ENCODE assay signal across 27 cellular contexts in genomic region chr19:33629826-33630375, GRCh38. TPM values are rescaled to one million over a fixed set of nuclear protein-coding genes. Genes with fewer than 3 reads are reported as not detected.
DNase-seq lines count a peak whose midpoint lies in the region; ATAC-seq and TF ChIP-seq lines count a peak whose summit lies in the region.
"Had no signal": no experiment of that assay in that cellular context is flagged by ENCODE, and none has a peak within 500 bp of the region (broad histone marks: within the 10 kb centered on the region; RNA-seq: fewer than 3 reads in every experiment).

No MANE protein-coding gene starts in this region.

- no peak overlapping the region for H3K4me3 ChIP-seq in coronary artery
- H3K4me3 ChIP-seq: HAP-1 had no signal

- DNase-seq in DMS53 (lab: John Stamatoyannopoulos, UW) (peak; percentile 23), DMS53 treated with DMSO at 0.1 percent for 48 hours (lab: John Stamatoyannopoulos, UW; ENCODE audit: unreplicated experiment) (no peak), NCI-H774 (lab: John Stamatoyannopoulos, UW) (peak; percentile 35), coronary artery (ENCODE audit: low spot score) (peak; percentile 47), posterior vena cava (ENCODE audit: low spot score) (peak; percentile 62), chondrocyte (ENCODE audit: low spot score) (no peak)
- DNase-seq: Caco-2; CD8-positive, alpha-beta T cell; DMS79 treated with DMSO at 0.1 percent for 48 hours; GF-D8; MM.1S; NCI-H2029; NCI-H446 treated with DMSO at 0.1 percent for 48 hours; NCI-H526; NK-92 treated with Interleukin-12 subunit alpha and Interleukin-12 subunit beta, amount 100 ng/mL, for 24 hours; PC-3 had no signal

- H3K4me1 Mint-ChIP-seq in chondrocyte (ENCODE audit: low read depth) = no peaks in the 10 kb centered on the region
- H3K4me1 Mint-ChIP-seq: B cell, IgD-negative memory B cell had no signal

- no peak for TF ChIP-seq CTCF in coronary artery (IDR thresholded peaks at IDR 0.05)
- no peak for TF ChIP-seq CTCF in chondrocyte (IDR thresholded peaks at IDR 0.05)

- H3K36me3 Mint-ChIP-seq in chondrocyte (ENCODE audit: low read depth) = no peaks in the 10 kb centered on the region
- H3K36me3 Mint-ChIP-seq: CD8-positive, alpha-beta T cell; IgD-negative memory B cell had no signal

- no peak overlapping the region for H3K4me3 Mint-ChIP-seq in chondrocyte (ENCODE audit: unreplicated experiment)
- H3K4me3 Mint-ChIP-seq: B cell; CD8-positive, alpha-beta T cell had no signal

- peaks cover 32% of the 10 kb centered on the region for H3K27me3 Mint-ChIP-seq in chondrocyte (ENCODE audit: low read depth)

- no peak overlapping the region for H3K27ac ChIP-seq in coronary artery
- H3K27ac ChIP-seq: 22Rv1, C4-2B, HL-60, KMS-11 had no signal

- no peak overlapping the region for H3K27ac Mint-ChIP-seq in chondrocyte (ENCODE audit: unreplicated experiment)
- H3K27ac Mint-ChIP-seq: B cell; CD8-positive, alpha-beta T cell; IgD-negative memory B cell had no signal

- H3K9me3 Mint-ChIP-seq in chondrocyte (ENCODE audit: low read depth) = no peaks in the 10 kb centered on the region
- H3K9me3 Mint-ChIP-seq: CD8-positive, alpha-beta T cell had no signal

- intact Hi-C loops in posterior vena cava (cut with DNase I) = no loop called here

- ATAC-seq in GM18867 (IDR thresholded peaks at IDR 0.05; ENCODE audit: unreplicated experiment) (no peak), HG03139 (IDR thresholded peaks at IDR 0.05; ENCODE audit: unreplicated experiment) (no peak)
- ATAC-seq: CD8-positive, alpha-beta T cell; PC-3; Right ventricle myocardium inferior had no signal

RNA-seq across cellular contexts. Expression of gene CHST8, which starts 8.1 kb away (rescaled TPM):
- total RNA-seq in posterior vena cava (1 to 10 TPM in 1 of 2 donors, under 1 TPM in 1; 0.97 to 1.3 TPM), chondrocyte (0.35 TPM in 1 of 3 replicates, not detected in the others)
- total RNA-seq: B cell; Caco-2; CD8-positive, alpha-beta T cell; RPMI7951 had no signal

Comparison
In these comparisons a context has a peak if more than half of its experiments do, and no peak if none do; other contexts are left out.
1. DNase-seq: peak in DMS53 (single experiment), NCI-H774 (single experiment), coronary artery (single experiment) and posterior vena cava (single experiment); none in DMS53 treated with DMSO at 0.1 percent for 48 hours (single experiment) and chondrocyte (single experiment).